Comparison of ENCODE assay signal across 8 cellular contexts in genomic region chr6:41200901-41201783, GRCh38. TPM values are rescaled to one million over a fixed set of nuclear protein-coding genes. Genes with fewer than 3 reads are reported as not detected.
DNase-seq lines count a peak whose midpoint lies in the region; ATAC-seq and TF ChIP-seq lines count a peak whose summit lies in the region.

TREML2 (minus strand) TSS chr6:41201149; CDS start chr6:41201008, 141 bp downstream.

- 66 to 70% methylated on average over 6 to 12 of the region's 12 CpGs for WGBS in upper lobe of left lung, 2 donors

- H3K27ac ChIP-seq in upper lobe of left lung, result peak within 1 kb of the TSS; percentile 81 to 91 (median 85)

- no peak within 1 kb of the TSS for H3K4me3 ChIP-seq in upper lobe of left lung

- H3K27me3 Mint-ChIP-seq in T-helper 17 cell, result no peaks in the 10 kb centered on the region

- H3K4me1 Mint-ChIP-seq in T-helper 17 cell, result peaks cover 54% of the 10 kb centered on the region

- no peaks in the 10 kb centered on the region for H3K27me3 ChIP-seq in upper lobe of left lung

- TF ChIP-seq POLR2A in upper lobe of left lung (IDR thresholded peaks at IDR 0.05), result no peak

- TF ChIP-seq EP300 in upper lobe of left lung (IDR thresholded peaks at IDR 0.05), result no peak

- no peaks in the 10 kb centered on the region for H3K36me3 ChIP-seq in upper lobe of left lung

- H3K27ac Mint-ChIP-seq in T-helper 17 cell, result peak within 1 kb of the TSS; percentile 97

- H3K4me3 Mint-ChIP-seq in T-helper 17 cell, result peak within 1 kb of the TSS; percentile 87

- TF ChIP-seq CTCF in upper lobe of left lung (IDR thresholded peaks at IDR 0.05), result no peak

- ATAC-seq in T-helper 17 cell (peak; percentile 38), upper lobe of left lung (ENCODE audit: low FRiP score in 2 of 2) (peak; percentile 34 to 48)

- DNase-seq in activated naive CD4-positive, alpha-beta T cell treated with Interleukin-2 at 50 U/mL for 16 hours, result peak; percentile 27
- no peak for DNase-seq in activated naive CD4-positive, alpha-beta T cell (lab: John Stamatoyannopoulos, UW)
- DNase-seq in T-helper 17 cell (no peak), germinal center (ENCODE audit: low spot score) (peak; percentile 74), upper lobe of left lung (peak; percentile 37 to 57), HK-2 (ENCODE audit: unreplicated experiment) (no peak), NCI-H2196 (lab: John Stamatoyannopoulos, UW; ENCODE audit: unreplicated experiment) (no peak), midbrain (lab: John Stamatoyannopoulos, UW) (no peak)

- no peaks in the 10 kb centered on the region for H3K9me3 ChIP-seq in T-helper 17 cell (ENCODE audit: control insufficient read depth, low read length, poor library complexity, severe bottlenecking)
- no peaks in the 10 kb centered on the region for H3K9me3 ChIP-seq in upper lobe of left lung

- peaks cover 5% of the 10 kb centered on the region for H3K36me3 Mint-ChIP-seq in T-helper 17 cell (ENCODE audit: low read depth)

- peaks cover 0 to 16% (median 6%) of the 10 kb centered on the region in 4 donors for H3K4me1 ChIP-seq in upper lobe of left lung

RNA-seq across cellular contexts. Expression of gene TREML2, which starts in this region (rescaled TPM):
- total RNA-seq in T-helper 17 cell, result 1 to 10 TPM; 2.9 to 3.8 TPM
- 1 to 10 TPM in 4 of 6 donors, under 1 TPM in 1, not detected in 1; 0.67 to 2.3 (median 1.5) TPM for total RNA-seq in upper lobe of left lung

Comparison
In these comparisons a context has a peak if more than half of its experiments do, and no peak if none do; other contexts are left out.
1. DNase-seq: peak in activated naive CD4-positive, alpha-beta T cell treated with Interleukin-2 at 50 U/mL for 16 hours (single experiment), germinal center (single experiment) and upper lobe of left lung (2 of 2); none in activated naive CD4-positive, alpha-beta T cell (0 of 4), T-helper 17 cell (0 of 3), HK-2 (single experiment), NCI-H2196 (single experiment) and midbrain (single experiment).